Comparison of ENCODE assay signal across 1 cellular context in the genomic region with DNA sequence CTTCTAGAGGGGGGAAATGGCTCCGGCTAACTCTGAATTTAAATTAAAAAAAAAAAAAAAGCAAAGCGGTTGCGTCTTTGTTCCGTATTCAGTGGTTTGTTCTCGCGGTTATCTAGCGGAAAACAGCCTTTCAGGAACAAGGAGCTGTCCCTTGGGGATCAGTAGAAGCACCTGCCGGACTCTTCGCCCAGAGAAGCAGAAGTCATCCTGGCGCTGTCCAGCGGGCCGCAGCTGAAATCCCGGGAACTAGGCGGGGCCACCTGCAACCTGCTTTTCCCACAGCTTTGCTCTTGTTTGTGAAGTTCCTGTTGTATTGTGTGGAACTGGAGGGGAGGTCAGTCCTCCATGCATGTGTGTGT.
A peak's percentile ranks its signal among the peaks of the same experiment; 100 is the strongest.
TF ChIP-seq lines count a peak whose summit lies in the region.

No MANE protein-coding gene starts in this region.

TF ChIP-seq in WTC11, 78 proteins besides CTCF, POLR2A, EP300 and RAD21 (continued from another document and continues in another):
- TF ChIP-seq, protein P1, sequence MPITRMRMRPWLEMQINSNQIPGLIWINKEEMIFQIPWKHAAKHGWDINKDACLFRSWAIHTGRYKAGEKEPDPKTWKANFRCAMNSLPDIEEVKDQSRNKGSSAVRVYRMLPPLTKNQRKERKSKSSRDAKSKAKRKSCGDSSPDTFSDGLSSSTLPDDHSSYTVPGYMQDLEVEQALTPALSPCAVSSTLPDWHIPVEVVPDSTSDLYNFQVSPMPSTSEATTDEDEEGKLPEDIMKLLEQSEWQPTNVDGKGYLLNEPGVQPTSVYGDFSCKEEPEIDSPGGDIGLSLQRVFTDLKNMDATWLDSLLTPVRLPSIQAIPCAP (CRISPR knock-in tag; IDR thresholded peaks at IDR 0.05): 0 out of 2 replicates have a peak, but pooled peaks have one; percentile 48
- TF ChIP-seq TEAD1 (CRISPR knock-in tag; IDR thresholded peaks at IDR 0.05): peak; percentile 70; the same call in 1 of the 2 replicates
- TF ChIP-seq EMX1 (CRISPR knock-in tag; IDR thresholded peaks at IDR 0.05): 0 out of 2 replicates have a peak, but pooled peaks have one; percentile 32
- TF ChIP-seq CBFB (CRISPR knock-in tag; IDR thresholded peaks at IDR 0.05; ENCODE audit: low read depth): no peak
- TF ChIP-seq, protein P2, sequence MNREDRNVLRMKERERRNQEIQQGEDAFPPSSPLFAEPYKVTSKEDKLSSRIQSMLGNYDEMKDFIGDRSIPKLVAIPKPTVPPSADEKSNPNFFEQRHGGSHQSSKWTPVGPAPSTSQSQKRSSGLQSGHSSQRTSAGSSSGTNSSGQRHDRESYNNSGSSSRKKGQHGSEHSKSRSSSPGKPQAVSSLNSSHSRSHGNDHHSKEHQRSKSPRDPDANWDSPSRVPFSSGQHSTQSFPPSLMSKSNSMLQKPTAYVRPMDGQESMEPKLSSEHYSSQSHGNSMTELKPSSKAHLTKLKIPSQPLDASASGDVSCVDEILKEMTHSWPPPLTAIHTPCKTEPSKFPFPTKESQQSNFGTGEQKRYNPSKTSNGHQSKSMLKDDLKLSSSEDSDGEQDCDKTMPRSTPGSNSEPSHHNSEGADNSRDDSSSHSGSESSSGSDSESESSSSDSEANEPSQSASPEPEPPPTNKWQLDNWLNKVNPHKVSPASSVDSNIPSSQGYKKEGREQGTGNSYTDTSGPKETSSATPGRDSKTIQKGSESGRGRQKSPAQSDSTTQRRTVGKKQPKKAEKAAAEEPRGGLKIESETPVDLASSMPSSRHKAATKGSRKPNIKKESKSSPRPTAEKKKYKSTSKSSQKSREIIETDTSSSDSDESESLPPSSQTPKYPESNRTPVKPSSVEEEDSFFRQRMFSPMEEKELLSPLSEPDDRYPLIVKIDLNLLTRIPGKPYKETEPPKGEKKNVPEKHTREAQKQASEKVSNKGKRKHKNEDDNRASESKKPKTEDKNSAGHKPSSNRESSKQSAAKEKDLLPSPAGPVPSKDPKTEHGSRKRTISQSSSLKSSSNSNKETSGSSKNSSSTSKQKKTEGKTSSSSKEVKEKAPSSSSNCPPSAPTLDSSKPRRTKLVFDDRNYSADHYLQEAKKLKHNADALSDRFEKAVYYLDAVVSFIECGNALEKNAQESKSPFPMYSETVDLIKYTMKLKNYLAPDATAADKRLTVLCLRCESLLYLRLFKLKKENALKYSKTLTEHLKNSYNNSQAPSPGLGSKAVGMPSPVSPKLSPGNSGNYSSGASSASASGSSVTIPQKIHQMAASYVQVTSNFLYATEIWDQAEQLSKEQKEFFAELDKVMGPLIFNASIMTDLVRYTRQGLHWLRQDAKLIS (CRISPR knock-in tag; IDR thresholded peaks at IDR 0.05; ENCODE audit: borderline replicate concordance): no peak
- TF ChIP-seq, protein P3, sequence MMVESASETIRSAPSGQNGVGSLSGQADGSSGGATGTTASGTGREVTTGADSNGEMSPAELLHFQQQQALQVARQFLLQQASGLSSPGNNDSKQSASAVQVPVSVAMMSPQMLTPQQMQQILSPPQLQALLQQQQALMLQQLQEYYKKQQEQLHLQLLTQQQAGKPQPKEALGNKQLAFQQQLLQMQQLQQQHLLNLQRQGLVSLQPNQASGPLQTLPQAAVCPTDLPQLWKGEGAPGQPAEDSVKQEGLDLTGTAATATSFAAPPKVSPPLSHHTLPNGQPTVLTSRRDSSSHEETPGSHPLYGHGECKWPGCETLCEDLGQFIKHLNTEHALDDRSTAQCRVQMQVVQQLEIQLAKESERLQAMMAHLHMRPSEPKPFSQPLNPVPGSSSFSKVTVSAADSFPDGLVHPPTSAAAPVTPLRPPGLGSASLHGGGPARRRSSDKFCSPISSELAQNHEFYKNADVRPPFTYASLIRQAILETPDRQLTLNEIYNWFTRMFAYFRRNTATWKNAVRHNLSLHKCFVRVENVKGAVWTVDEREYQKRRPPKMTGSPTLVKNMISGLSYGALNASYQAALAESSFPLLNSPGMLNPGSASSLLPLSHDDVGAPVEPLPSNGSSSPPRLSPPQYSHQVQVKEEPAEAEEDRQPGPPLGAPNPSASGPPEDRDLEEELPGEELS (CRISPR knock-in tag; IDR thresholded peaks at IDR 0.05): peak; percentile 96
- 0 out of 2 replicates have a peak, but pooled peaks have one; percentile 63 for TF ChIP-seq TP53 (CRISPR knock-in tag; IDR thresholded peaks at IDR 0.05)
- no peak for TF ChIP-seq MXD4 (CRISPR knock-in tag; IDR thresholded peaks at IDR 0.05; ENCODE audit: borderline replicate concordance)
- TF ChIP-seq, protein P4, sequence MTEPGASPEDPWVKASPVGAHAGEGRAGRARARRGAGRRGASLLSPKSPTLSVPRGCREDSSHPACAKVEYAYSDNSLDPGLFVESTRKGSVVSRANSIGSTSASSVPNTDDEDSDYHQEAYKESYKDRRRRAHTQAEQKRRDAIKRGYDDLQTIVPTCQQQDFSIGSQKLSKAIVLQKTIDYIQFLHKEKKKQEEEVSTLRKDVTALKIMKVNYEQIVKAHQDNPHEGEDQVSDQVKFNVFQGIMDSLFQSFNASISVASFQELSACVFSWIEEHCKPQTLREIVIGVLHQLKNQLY (CRISPR knock-in tag; IDR thresholded peaks at IDR 0.05): no peak
- no peak for TF ChIP-seq ZNF416 (CRISPR knock-in tag; IDR thresholded peaks at IDR 0.05)
- TF ChIP-seq, protein P5, sequence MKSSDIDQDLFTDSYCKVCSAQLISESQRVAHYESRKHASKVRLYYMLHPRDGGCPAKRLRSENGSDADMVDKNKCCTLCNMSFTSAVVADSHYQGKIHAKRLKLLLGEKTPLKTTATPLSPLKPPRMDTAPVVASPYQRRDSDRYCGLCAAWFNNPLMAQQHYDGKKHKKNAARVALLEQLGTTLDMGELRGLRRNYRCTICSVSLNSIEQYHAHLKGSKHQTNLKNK (CRISPR knock-in tag; IDR thresholded peaks at IDR 0.05): no peak
- no peak for TF ChIP-seq MYBL2 (CRISPR knock-in tag; IDR thresholded peaks at IDR 0.05)
- no peak for TF ChIP-seq NR1H2 (CRISPR knock-in tag; IDR thresholded peaks at IDR 0.05)
- TF ChIP-seq, protein P6, sequence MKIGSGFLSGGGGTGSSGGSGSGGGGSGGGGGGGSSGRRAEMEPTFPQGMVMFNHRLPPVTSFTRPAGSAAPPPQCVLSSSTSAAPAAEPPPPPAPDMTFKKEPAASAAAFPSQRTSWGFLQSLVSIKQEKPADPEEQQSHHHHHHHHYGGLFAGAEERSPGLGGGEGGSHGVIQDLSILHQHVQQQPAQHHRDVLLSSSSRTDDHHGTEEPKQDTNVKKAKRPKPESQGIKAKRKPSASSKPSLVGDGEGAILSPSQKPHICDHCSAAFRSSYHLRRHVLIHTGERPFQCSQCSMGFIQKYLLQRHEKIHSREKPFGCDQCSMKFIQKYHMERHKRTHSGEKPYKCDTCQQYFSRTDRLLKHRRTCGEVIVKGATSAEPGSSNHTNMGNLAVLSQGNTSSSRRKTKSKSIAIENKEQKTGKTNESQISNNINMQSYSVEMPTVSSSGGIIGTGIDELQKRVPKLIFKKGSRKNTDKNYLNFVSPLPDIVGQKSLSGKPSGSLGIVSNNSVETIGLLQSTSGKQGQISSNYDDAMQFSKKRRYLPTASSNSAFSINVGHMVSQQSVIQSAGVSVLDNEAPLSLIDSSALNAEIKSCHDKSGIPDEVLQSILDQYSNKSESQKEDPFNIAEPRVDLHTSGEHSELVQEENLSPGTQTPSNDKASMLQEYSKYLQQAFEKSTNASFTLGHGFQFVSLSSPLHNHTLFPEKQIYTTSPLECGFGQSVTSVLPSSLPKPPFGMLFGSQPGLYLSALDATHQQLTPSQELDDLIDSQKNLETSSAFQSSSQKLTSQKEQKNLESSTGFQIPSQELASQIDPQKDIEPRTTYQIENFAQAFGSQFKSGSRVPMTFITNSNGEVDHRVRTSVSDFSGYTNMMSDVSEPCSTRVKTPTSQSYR (CRISPR knock-in tag; IDR thresholded peaks at IDR 0.05): peak; percentile 72; the same call in 1 of the 2 replicates
- no peak for TF ChIP-seq FOXK1 (CRISPR knock-in tag; IDR thresholded peaks at IDR 0.05)
- no peak; the same call in 1 of the 2 replicates for TF ChIP-seq NR3C1 (CRISPR knock-in tag; conservative IDR thresholded peaks at IDR 0.05; ENCODE audit: low read depth)
- TF ChIP-seq, protein P7, sequence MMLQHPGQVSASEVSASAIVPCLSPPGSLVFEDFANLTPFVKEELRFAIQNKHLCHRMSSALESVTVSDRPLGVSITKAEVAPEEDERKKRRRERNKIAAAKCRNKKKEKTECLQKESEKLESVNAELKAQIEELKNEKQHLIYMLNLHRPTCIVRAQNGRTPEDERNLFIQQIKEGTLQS (CRISPR knock-in tag; conservative IDR thresholded peaks at IDR 0.05): no peak
- no peak for TF ChIP-seq NR2C2 (CRISPR knock-in tag; IDR thresholded peaks at IDR 0.05)
- TF ChIP-seq, protein P8, sequence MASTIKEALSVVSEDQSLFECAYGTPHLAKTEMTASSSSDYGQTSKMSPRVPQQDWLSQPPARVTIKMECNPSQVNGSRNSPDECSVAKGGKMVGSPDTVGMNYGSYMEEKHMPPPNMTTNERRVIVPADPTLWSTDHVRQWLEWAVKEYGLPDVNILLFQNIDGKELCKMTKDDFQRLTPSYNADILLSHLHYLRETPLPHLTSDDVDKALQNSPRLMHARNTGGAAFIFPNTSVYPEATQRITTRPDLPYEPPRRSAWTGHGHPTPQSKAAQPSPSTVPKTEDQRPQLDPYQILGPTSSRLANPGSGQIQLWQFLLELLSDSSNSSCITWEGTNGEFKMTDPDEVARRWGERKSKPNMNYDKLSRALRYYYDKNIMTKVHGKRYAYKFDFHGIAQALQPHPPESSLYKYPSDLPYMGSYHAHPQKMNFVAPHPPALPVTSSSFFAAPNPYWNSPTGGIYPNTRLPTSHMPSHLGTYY (CRISPR knock-in tag; IDR thresholded peaks at IDR 0.05): no peak
- TF ChIP-seq PRRX2 (CRISPR knock-in tag; IDR thresholded peaks at IDR 0.05): no peak
- no peak for TF ChIP-seq ZNF121 (CRISPR knock-in tag; IDR thresholded peaks at IDR 0.05)
- no peak for TF ChIP-seq ELF4 (CRISPR knock-in tag; IDR thresholded peaks at IDR 0.05; ENCODE audit: low read depth)
- peak; percentile 16; the same call in 1 of the 2 replicates for TF ChIP-seq FOXP1 (CRISPR knock-in tag; IDR thresholded peaks at IDR 0.05; ENCODE audit: borderline replicate concordance)
- TF ChIP-seq, protein P9, sequence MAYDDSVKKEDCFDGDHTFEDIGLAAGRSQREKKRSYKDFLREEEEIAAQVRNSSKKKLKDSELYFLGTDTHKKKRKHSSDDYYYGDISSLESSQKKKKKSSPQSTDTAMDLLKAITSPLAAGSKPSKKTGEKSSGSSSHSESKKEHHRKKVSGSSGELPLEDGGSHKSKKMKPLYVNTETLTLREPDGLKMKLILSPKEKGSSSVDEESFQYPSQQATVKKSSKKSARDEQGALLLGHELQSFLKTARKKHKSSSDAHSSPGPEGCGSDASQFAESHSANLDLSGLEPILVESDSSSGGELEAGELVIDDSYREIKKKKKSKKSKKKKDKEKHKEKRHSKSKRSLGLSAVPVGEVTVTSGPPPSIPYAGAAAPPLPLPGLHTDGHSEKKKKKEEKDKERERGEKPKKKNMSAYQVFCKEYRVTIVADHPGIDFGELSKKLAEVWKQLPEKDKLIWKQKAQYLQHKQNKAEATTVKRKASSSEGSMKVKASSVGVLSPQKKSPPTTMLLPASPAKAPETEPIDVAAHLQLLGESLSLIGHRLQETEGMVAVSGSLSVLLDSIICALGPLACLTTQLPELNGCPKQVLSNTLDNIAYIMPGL (CRISPR knock-in tag; IDR thresholded peaks at IDR 0.05): no peak
- TF ChIP-seq CREM (CRISPR knock-in tag; IDR thresholded peaks at IDR 0.05): peak; percentile 33; the same call in 1 of the 2 replicates
- TF ChIP-seq, protein P10, sequence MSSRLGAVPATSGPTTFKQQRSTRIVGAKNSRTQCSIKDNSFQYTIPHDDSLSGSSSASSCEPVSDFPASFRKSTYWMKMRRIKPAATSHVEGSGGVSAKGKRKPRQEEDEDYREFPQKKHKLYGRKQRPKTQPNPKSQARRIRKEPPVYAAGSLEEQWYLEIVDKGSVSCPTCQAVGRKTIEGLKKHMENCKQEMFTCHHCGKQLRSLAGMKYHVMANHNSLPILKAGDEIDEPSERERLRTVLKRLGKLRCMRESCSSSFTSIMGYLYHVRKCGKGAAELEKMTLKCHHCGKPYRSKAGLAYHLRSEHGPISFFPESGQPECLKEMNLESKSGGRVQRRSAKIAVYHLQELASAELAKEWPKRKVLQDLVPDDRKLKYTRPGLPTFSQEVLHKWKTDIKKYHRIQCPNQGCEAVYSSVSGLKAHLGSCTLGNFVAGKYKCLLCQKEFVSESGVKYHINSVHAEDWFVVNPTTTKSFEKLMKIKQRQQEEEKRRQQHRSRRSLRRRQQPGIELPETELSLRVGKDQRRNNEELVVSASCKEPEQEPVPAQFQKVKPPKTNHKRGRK (CRISPR knock-in tag; IDR thresholded peaks at IDR 0.05; ENCODE audit: borderline replicate concordance): no peak
- TF ChIP-seq, protein P11, sequence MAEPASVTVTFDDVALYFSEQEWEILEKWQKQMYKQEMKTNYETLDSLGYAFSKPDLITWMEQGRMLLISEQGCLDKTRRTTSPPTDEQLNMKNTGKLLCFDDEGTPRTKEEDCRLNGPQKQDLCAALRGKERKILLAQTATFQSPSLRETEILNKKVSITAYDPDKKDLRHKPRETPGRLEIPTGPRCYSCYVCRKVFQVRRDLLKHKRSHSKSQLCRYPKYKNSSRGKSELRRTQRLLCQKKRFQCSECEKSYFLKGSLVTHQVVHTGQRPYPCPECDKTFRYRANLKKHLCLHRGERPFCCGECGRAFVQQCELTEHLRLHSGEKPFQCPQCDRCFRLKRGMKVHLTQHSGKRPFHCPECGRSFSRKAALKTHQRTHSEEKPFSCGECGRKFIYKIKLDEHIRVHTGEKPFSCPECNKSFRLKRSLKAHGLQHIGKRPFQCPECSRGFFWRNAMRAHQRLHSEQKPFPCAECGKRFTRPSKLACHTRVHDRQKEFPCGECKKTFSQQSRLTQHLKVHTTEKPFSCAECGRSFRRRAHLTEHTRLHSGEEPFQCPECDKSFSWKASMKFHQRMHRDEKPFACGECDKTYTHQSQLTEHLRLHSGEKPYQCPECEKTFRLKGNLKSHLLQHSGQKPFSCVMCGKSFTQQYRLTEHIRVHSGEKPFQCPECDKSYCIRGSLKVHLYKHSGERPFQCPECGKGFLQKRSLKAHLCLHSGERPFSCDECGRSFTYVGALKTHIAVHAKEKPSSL (CRISPR knock-in tag; conservative IDR thresholded peaks at IDR 0.05): no peak
- no peak for TF ChIP-seq GABPB1 (CRISPR knock-in tag; IDR thresholded peaks at IDR 0.05)
- TF ChIP-seq, protein P12, sequence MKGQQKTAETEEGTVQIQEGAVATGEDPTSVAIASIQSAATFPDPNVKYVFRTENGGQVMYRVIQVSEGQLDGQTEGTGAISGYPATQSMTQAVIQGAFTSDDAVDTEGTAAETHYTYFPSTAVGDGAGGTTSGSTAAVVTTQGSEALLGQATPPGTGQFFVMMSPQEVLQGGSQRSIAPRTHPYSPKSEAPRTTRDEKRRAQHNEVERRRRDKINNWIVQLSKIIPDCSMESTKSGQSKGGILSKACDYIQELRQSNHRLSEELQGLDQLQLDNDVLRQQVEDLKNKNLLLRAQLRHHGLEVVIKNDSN (CRISPR knock-in tag; IDR thresholded peaks at IDR 0.05): peak; percentile 70; the same call in 1 of the 2 replicates
- TF ChIP-seq, protein P13, sequence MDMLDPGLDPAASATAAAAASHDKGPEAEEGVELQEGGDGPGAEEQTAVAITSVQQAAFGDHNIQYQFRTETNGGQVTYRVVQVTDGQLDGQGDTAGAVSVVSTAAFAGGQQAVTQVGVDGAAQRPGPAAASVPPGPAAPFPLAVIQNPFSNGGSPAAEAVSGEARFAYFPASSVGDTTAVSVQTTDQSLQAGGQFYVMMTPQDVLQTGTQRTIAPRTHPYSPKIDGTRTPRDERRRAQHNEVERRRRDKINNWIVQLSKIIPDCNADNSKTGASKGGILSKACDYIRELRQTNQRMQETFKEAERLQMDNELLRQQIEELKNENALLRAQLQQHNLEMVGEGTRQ (CRISPR knock-in tag; IDR thresholded peaks at IDR 0.05): no peak
- peak; percentile 94 for TF ChIP-seq ZNF219 (CRISPR knock-in tag; IDR thresholded peaks at IDR 0.05; ENCODE audit: borderline replicate concordance)
- no peak for TF ChIP-seq NFYB (CRISPR knock-in tag; conservative IDR thresholded peaks at IDR 0.05; ENCODE audit: low read depth)
- peak; percentile 72; the same call in 1 of the 2 replicates for TF ChIP-seq ZBTB21 (CRISPR knock-in tag; IDR thresholded peaks at IDR 0.05; ENCODE audit: borderline replicate concordance)
